In genomic region chr2:63843791-63844190, GRCh38 we compare ENCODE assay signal across 9 cellular contexts. TPM values are rescaled to one million over a fixed set of nuclear protein-coding genes. Genes with fewer than 3 reads are reported as not detected.
DNase-seq lines count a peak whose midpoint lies in the region; ATAC-seq and TF ChIP-seq lines count a peak whose summit lies in the region.
"Had no signal": no experiment of that assay in that cellular context is flagged by ENCODE, and none has a peak within 500 bp of the region (broad histone marks: within the 10 kb centered on the region; RNA-seq: fewer than 3 reads in every experiment).

No MANE protein-coding gene starts in this region.

- H3K36me3 Mint-ChIP-seq in natural killer cell treated with Interleukin-12 subunit alpha and Interleukin-12 subunit beta and Interleukin-15 and Interleukin-18, amount 100 ng/mL, for 72 hours = no peaks in the 10 kb centered on the region

- H3K4me3 Mint-ChIP-seq in natural killer cell treated with Interleukin-12 subunit alpha and Interleukin-12 subunit beta and Interleukin-15 and Interleukin-18, amount 100 ng/mL, for 72 hours = peak overlapping the region; percentile 64

- no peaks in the 10 kb centered on the region for H3F3A ChIP-seq in Loucy (ENCODE audit: low read depth)

- ATAC-seq in natural killer cell treated with Interleukin-12 subunit alpha and Interleukin-12 subunit beta and Interleukin-15 and Interleukin-18, amount 100 ng/mL, for 72 hours = no peak
- ATAC-seq in HG02884 (IDR thresholded peaks at IDR 0.05; ENCODE audit: unreplicated experiment) (no peak), HG02973 (IDR thresholded peaks at IDR 0.05; ENCODE audit: unreplicated experiment) (no peak)

- H3K4me3 ChIP-seq in BLaER1 treated with 17β-estradiol and CSF1 and Interleukin-3, amounts not matched to agents 10 nM and 100 nM = peak overlapping the region in 8 of 10 experiments; percentile 76 to 95 (median 89); a peak in 12 of 20 replicates
- H3K4me3 ChIP-seq in Loucy (ENCODE audit: low read length, poor library complexity, severe bottlenecking) (peak overlapping the region; percentile 92), dorsolateral prefrontal cortex (peak overlapping the region in 49 of 59 donors; percentile 26 to 99 (median 93))

- no peaks in the 10 kb centered on the region for H3K27me3 Mint-ChIP-seq in natural killer cell treated with Interleukin-12 subunit alpha and Interleukin-12 subunit beta and Interleukin-15 and Interleukin-18, amount 100 ng/mL, for 72 hours

- H3K36me3 ChIP-seq in BLaER1 treated with 17β-estradiol and CSF1 and Interleukin-3, amounts not matched to agents 10 nM and 100 nM = peaks cover 0 to 30% (median 12%) of the 10 kb centered on the region in 11 experiments; a peak in 10 of 22 replicates
- H3K36me3 ChIP-seq in Loucy (ENCODE audit: insufficient read depth, low read length) = no peaks in the 10 kb centered on the region

- DNase-seq in dorsolateral prefrontal cortex (no peak), NCI-H524 (lab: John Stamatoyannopoulos, UW) (no peak), HCEC 1CT (no peak)
- no peak for DNase-seq in natural killer cell treated with Interleukin-12 subunit alpha and Interleukin-12 subunit beta and Interleukin-15 and Interleukin-18, amount 100 ng/mL, for 72 hours (ENCODE audit: low spot score)
- DNase-seq: T-helper 9 cell had no signal

- H3K9me3 ChIP-seq in BLaER1 treated with 17β-estradiol and CSF1 and Interleukin-3, amounts not matched to agents 10 nM and 100 nM (replicated peaks in 1 of 11) = peaks cover 0 to 34% (median 16%) of the 10 kb centered on the region in 11 experiments; a peak in 16 of 22 replicates
- H3K9me3 ChIP-seq in Loucy (ENCODE audit: insufficient read depth, low read depth, low read length) = no peaks in the 10 kb centered on the region

- intact Hi-C loops in dorsolateral prefrontal cortex (cut with DNase I) = loop anchor here (5.0 to 10.0 kb wide), 3 partner anchors 146 to 256 kb away; partner anchors contain the start of genes MDH1 (in 1 of the 2) and WDPCP (in 1 of the 2)

- no peak overlapping the region for H3K27ac ChIP-seq in BLaER1 treated with 17β-estradiol and CSF1 and Interleukin-3, amounts not matched to agents 10 nM and 100 nM
- peak overlapping the region in 22 of 59 donors; percentile 1 to 99 (median 22) for H3K27ac ChIP-seq in dorsolateral prefrontal cortex

- no peak for TF ChIP-seq CTCF in Loucy (conservative IDR thresholded peaks at IDR 0.05; ENCODE audit: low read length)
- no peak for TF ChIP-seq CTCF in dorsolateral prefrontal cortex (IDR thresholded peaks at IDR 0.05 in 54 of 56, conservative IDR thresholded peaks at IDR 0.05 in 2 of 56; ENCODE audit: low read depth in 1 of 56, partially characterized antibody in 56 of 56)

- no peaks in the 10 kb centered on the region for H3K9me3 Mint-ChIP-seq in natural killer cell treated with Interleukin-12 subunit alpha and Interleukin-12 subunit beta and Interleukin-15 and Interleukin-18, amount 100 ng/mL, for 72 hours

- H2AFZ ChIP-seq in Loucy (ENCODE audit: low read length) = no peak overlapping the region

- no peaks in the 10 kb centered on the region for H3K9me2 ChIP-seq in Loucy (replicated peaks; ENCODE audit: low read depth, low read length)

- peak overlapping the region; percentile 76 to 96 (median 89) for H3K4me2 ChIP-seq in BLaER1 treated with 17β-estradiol and CSF1 and Interleukin-3, amounts not matched to agents 10 nM and 100 nM
- H3K4me2 ChIP-seq in Loucy (ENCODE audit: low read depth, low read length, poor library complexity, severe bottlenecking) = peak overlapping the region; percentile 95

- peaks cover 32 to 54% of the 10 kb centered on the region in 2 donors for H3K4me1 Mint-ChIP-seq in natural killer cell treated with Interleukin-12 subunit alpha and Interleukin-12 subunit beta and Interleukin-15 and Interleukin-18, amount 100 ng/mL, for 72 hours (ENCODE audit: low read depth in 2 of 2)

- peaks cover 5 to 47% (median 20%) of the 10 kb centered on the region in 11 experiments; a peak in 12 of 22 replicates for H4K20me1 ChIP-seq in BLaER1 treated with 17β-estradiol and CSF1 and Interleukin-3, amounts not matched to agents 10 nM and 100 nM
- H4K20me1 ChIP-seq in Loucy (ENCODE audit: insufficient read depth, low read length, poor library complexity, severe bottlenecking) = peaks cover 66% of the 10 kb centered on the region

- H3K27me3 ChIP-seq in BLaER1 treated with 17β-estradiol and CSF1 and Interleukin-3, amounts not matched to agents 10 nM and 100 nM = no peaks in the 10 kb centered on the region
- H3K27me3 ChIP-seq in Loucy (ENCODE audit: insufficient read depth, low read length, poor library complexity, severe bottlenecking) (no peaks in the 10 kb centered on the region), dorsolateral prefrontal cortex (no peaks in the 10 kb centered on the region)

- peaks cover 33 to 59% (median 50%) of the 10 kb centered on the region in 10 experiments for H3K4me1 ChIP-seq in BLaER1 treated with 17β-estradiol and CSF1 and Interleukin-3, amounts not matched to agents 10 nM and 100 nM
- peaks cover 73% of the 10 kb centered on the region for H3K4me1 ChIP-seq in Loucy (ENCODE audit: insufficient read depth, low read length, poor library complexity, severe bottlenecking)

- H3K9ac ChIP-seq in BLaER1 treated with 17β-estradiol and CSF1 and Interleukin-3, amounts not matched to agents 10 nM and 100 nM = peak overlapping the region in 5 of 11 experiments; percentile 95 to 99 (median 99); a peak in 5 of 22 replicates
- H3K9ac ChIP-seq in Loucy (ENCODE audit: low read depth, low read length, poor library complexity, severe bottlenecking) = peak overlapping the region; percentile 98

- H3K27ac Mint-ChIP-seq in natural killer cell treated with Interleukin-12 subunit alpha and Interleukin-12 subunit beta and Interleukin-15 and Interleukin-18, amount 100 ng/mL, for 72 hours = no peak overlapping the region

- peaks cover 75% of the 10 kb centered on the region for H3K79me2 ChIP-seq in Loucy (ENCODE audit: insufficient read depth, low read length)

RNA-seq across cellular contexts. Expression of gene UGP2, which starts 2.1 kb away (rescaled TPM):
- total RNA-seq in dorsolateral prefrontal cortex = 100 to 1,000 TPM in 119 of 120 experiments, 10 to 100 TPM in 1; 84.4 to 293 (median 212) TPM
- total RNA-seq in natural killer cell treated with Interleukin-12 subunit alpha and Interleukin-12 subunit beta and Interleukin-15 and Interleukin-18, amount 100 ng/mL, for 72 hours = 10 to 100 TPM; 85.9 to 90.8 TPM
